ENCODE assay signal across 1 cellular context in genomic region chr16:66315210-66315825, GRCh38.
TF ChIP-seq lines count a peak whose summit lies in the region.

No MANE protein-coding gene starts in this region.

TF ChIP-seq in IMR-90, 13 proteins besides CTCF, POLR2A, EP300 and RAD21:
- TF ChIP-seq USF2 (IDR thresholded peaks at IDR 0.05; ENCODE audit: low read depth, low read length): no peak
- TF ChIP-seq SMC3 (IDR thresholded peaks at IDR 0.05; ENCODE audit: low read depth, low read length): peak; percentile 74
